17 cellular contexts compared by ENCODE assay signal in genomic region chr10:16867556-16867955, GRCh38. TPM values are rescaled to one million over a fixed set of nuclear protein-coding genes. Genes with fewer than 3 reads are reported as not detected.
DNase-seq lines count a peak whose midpoint lies in the region; ATAC-seq and TF ChIP-seq lines count a peak whose summit lies in the region.
"Had no signal": no experiment of that assay in that cellular context is flagged by ENCODE, and none has a peak within 500 bp of the region (broad histone marks: within the 10 kb centered on the region; RNA-seq: fewer than 3 reads in every experiment).

No MANE protein-coding gene starts in this region.

- H3K27me3 ChIP-seq in neural cell (ENCODE audit: insufficient read depth, low read depth, low read length) (no peaks in the 10 kb centered on the region), esophagus muscularis mucosa (no peaks in the 10 kb centered on the region)
- H3K27me3 ChIP-seq: breast epithelium, tibial nerve had no signal

- H3K79me2 ChIP-seq in neural cell (replicated peaks; ENCODE audit: insufficient read depth, low read length) = no peaks in the 10 kb centered on the region

- H3K4me3 ChIP-seq in neural cell (ENCODE audit: low read length) = peak overlapping the region; percentile 28
- no peak overlapping the region for H3K4me3 ChIP-seq in esophagus muscularis mucosa
- H3K4me3 ChIP-seq: breast epithelium, prostate gland, tibial nerve had no signal

- no peak for TF ChIP-seq POLR2A in esophagus muscularis mucosa (IDR thresholded peaks at IDR 0.05; ENCODE audit: low read depth)

- ATAC-seq in GM21423 (IDR thresholded peaks at IDR 0.05; ENCODE audit: unreplicated experiment) = no peak
- ATAC-seq: activated CD4-positive, CD25-positive, alpha-beta regulatory T cell treated with anti-CD3 and anti-CD28 coated beads, Interleukin-2, amount 50 U/mL, for 24 hours; activated T-cell treated with anti-CD3 and anti-CD28 coated beads, Interleukin-2, amount 50 U/mL, for 4 hours; esophagus mucosa had no signal

- intact Hi-C loops in head of caudate nucleus (cut with DNase I) = no loop called here
- intact Hi-C loops in esophagus muscularis mucosa (cut with DNase I) = no loop called here

- H3K9ac ChIP-seq in neural cell (ENCODE audit: low read length) = peak overlapping the region; percentile 1

- H3K27ac ChIP-seq in neural cell (ENCODE audit: low read length) (peak overlapping the region; percentile 45), esophagus muscularis mucosa (replicated peaks in 1 of 4) (no peak overlapping the region)
- H3K27ac ChIP-seq: breast epithelium, prostate gland, tibial nerve had no signal

- H3K9me3 ChIP-seq in neural cell (ENCODE audit: low read length) (no peaks in the 10 kb centered on the region), esophagus muscularis mucosa (no peaks in the 10 kb centered on the region)
- H3K9me3 ChIP-seq: breast epithelium, prostate gland, tibial nerve had no signal

- H3K4me2 ChIP-seq in neural cell (ENCODE audit: low read length) = peak overlapping the region; percentile 13

- in situ Hi-C loops in G401 (cut with HindIII; ENCODE audit: low sequenced_read_pairs) = no loop called here

- WGBS in esophagus muscularis mucosa = 42% methylated on average over 2 of the region's 2 CpGs

- H3F3A ChIP-seq in neural cell (ENCODE audit: insufficient read depth, low read length, poor library complexity, severe bottlenecking) = no peaks in the 10 kb centered on the region

- H3K4me1 ChIP-seq in esophagus muscularis mucosa = no peaks in the 10 kb centered on the region
- H3K4me1 ChIP-seq: breast epithelium, prostate gland had no signal

- no peaks in the 10 kb centered on the region for H3K9me2 ChIP-seq in neural cell (ENCODE audit: insufficient read depth, low read length)

- TF ChIP-seq EP300 in neural cell (conservative IDR thresholded peaks at IDR 0.05; ENCODE audit: poor library complexity, severe bottlenecking) = no peak
- TF ChIP-seq EP300 in esophagus muscularis mucosa (IDR thresholded peaks at IDR 0.05) = no peak

- H2AFZ ChIP-seq in neural cell (ENCODE audit: low read depth, low read length) = peak overlapping the region; percentile 3

- TF ChIP-seq CTCF in neural cell (IDR thresholded peaks at IDR 0.05; ENCODE audit: poor library complexity, severe bottlenecking) (no peak), esophagus muscularis mucosa (IDR thresholded peaks at IDR 0.05) (no peak)

- TF ChIP-seq RAD21 in neural cell (conservative IDR thresholded peaks at IDR 0.05) = no peak

- H3K36me3 ChIP-seq in neural cell (ENCODE audit: insufficient read depth, low read length) (no peaks in the 10 kb centered on the region), esophagus muscularis mucosa (no peaks in the 10 kb centered on the region)
- H3K36me3 ChIP-seq: breast epithelium, prostate gland had no signal

- DNase-seq in EL (peak; percentile 58), RKO (ENCODE audit: low spot score) (peak; percentile 50), fibroblast of gingiva (ENCODE audit: low read depth) (peak; percentile 42), G401 (ENCODE audit: low spot score) (no peak), head of caudate nucleus (no peak), esophagus muscularis mucosa (ENCODE audit: extremely low spot score) (no peak)
- DNase-seq: activated T-cell treated with anti-CD3 and anti-CD28 coated beads, Interleukin-2, amount 50 U/mL, for 4 hours; CD4-positive, CD25-positive, alpha-beta regulatory T cell; NCI-H1048; NCI-H526 had no signal

- H4K20me1 ChIP-seq in neural cell (ENCODE audit: insufficient read depth) = no peaks in the 10 kb centered on the region

TF ChIP-seq in neural cell, 6 proteins besides CTCF, POLR2A, EP300 and RAD21:
- TF ChIP-seq POLR2AphosphoS5 (IDR thresholded peaks at IDR 0.05) (peak; percentile 9), EZH2 (IDR thresholded peaks at IDR 0.05; ENCODE audit: borderline replicate concordance, insufficient read depth, low read length, poor library complexity, severe bottlenecking) (no peak)

RNA-seq across cellular contexts. Expression of gene RSU1, which starts 50.3 kb away (rescaled TPM):
- 18.7 and 22.2 TPM in 2 replicates for polyA plus RNA-seq in neural cell
- polyA minus RNA-seq in neural cell = 15.8 and 28.5 TPM in 2 replicates
- 14.9 and 26.7 TPM in 2 replicates for total RNA-seq in G401 (2014; rRNA removed; shearing (Covaris generic))
- 100 to 1,000 TPM in 2 of 4 donors, 10 to 100 TPM in 2; 56.9 to 146 (median 90.7) TPM for total RNA-seq in esophagus muscularis mucosa

Comparison
In these comparisons a context has a peak if more than half of its experiments do, and no peak if none do; other contexts are left out.
1. DNase-seq: peak in EL (single experiment), RKO (single experiment) and fibroblast of gingiva (single experiment); none in G401 (single experiment), head of caudate nucleus (0 of 42) and esophagus muscularis mucosa (single experiment).